In the genomic region with DNA sequence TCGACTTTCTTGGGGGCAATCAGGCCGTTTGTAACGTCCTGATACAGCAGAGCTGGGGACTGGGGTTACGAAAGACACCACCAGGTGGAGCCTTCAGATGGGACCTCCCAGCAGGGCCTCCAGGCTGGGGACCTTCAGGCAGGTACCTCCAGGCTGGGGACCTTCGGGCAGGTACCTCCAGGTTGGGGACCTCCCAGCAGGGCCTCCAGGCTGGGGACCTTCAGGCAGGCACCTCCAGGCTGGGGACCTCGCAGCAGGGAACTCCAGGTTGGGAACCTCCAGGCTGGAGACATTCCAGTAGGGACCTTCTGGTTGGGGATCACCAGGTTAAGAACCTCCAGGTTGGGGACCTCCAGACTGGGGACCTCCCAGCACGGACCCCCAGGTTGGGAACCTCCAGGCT, we compare ENCODE assay signal across 1 cellular context.
TF ChIP-seq lines count a peak whose summit lies in the region.

No MANE protein-coding gene starts in this region.

TF ChIP-seq in WTC11, 78 proteins besides CTCF, POLR2A, EP300 and RAD21 (continued from another document):
- TF ChIP-seq, protein P1, sequence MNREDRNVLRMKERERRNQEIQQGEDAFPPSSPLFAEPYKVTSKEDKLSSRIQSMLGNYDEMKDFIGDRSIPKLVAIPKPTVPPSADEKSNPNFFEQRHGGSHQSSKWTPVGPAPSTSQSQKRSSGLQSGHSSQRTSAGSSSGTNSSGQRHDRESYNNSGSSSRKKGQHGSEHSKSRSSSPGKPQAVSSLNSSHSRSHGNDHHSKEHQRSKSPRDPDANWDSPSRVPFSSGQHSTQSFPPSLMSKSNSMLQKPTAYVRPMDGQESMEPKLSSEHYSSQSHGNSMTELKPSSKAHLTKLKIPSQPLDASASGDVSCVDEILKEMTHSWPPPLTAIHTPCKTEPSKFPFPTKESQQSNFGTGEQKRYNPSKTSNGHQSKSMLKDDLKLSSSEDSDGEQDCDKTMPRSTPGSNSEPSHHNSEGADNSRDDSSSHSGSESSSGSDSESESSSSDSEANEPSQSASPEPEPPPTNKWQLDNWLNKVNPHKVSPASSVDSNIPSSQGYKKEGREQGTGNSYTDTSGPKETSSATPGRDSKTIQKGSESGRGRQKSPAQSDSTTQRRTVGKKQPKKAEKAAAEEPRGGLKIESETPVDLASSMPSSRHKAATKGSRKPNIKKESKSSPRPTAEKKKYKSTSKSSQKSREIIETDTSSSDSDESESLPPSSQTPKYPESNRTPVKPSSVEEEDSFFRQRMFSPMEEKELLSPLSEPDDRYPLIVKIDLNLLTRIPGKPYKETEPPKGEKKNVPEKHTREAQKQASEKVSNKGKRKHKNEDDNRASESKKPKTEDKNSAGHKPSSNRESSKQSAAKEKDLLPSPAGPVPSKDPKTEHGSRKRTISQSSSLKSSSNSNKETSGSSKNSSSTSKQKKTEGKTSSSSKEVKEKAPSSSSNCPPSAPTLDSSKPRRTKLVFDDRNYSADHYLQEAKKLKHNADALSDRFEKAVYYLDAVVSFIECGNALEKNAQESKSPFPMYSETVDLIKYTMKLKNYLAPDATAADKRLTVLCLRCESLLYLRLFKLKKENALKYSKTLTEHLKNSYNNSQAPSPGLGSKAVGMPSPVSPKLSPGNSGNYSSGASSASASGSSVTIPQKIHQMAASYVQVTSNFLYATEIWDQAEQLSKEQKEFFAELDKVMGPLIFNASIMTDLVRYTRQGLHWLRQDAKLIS (CRISPR knock-in tag; IDR thresholded peaks at IDR 0.05; ENCODE audit: borderline replicate concordance), result no peak
- TF ChIP-seq ZNF671 (CRISPR knock-in tag; IDR thresholded peaks at IDR 0.05) (no peak), NR1H2 (CRISPR knock-in tag; IDR thresholded peaks at IDR 0.05) (no peak), FOXJ3 (CRISPR knock-in tag; IDR thresholded peaks at IDR 0.05; ENCODE audit: borderline replicate concordance) (no peak), TCF7 (CRISPR knock-in tag; IDR thresholded peaks at IDR 0.05; ENCODE audit: low read depth) (no peak), NR3C1 (CRISPR knock-in tag; conservative IDR thresholded peaks at IDR 0.05; ENCODE audit: low read depth) (no peak), ZNF416 (CRISPR knock-in tag; IDR thresholded peaks at IDR 0.05) (no peak), RORB (CRISPR knock-in tag; IDR thresholded peaks at IDR 0.05) (no peak), TP53 (CRISPR knock-in tag; IDR thresholded peaks at IDR 0.05) (no peak)
- TF ChIP-seq, protein P2, sequence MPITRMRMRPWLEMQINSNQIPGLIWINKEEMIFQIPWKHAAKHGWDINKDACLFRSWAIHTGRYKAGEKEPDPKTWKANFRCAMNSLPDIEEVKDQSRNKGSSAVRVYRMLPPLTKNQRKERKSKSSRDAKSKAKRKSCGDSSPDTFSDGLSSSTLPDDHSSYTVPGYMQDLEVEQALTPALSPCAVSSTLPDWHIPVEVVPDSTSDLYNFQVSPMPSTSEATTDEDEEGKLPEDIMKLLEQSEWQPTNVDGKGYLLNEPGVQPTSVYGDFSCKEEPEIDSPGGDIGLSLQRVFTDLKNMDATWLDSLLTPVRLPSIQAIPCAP (CRISPR knock-in tag; IDR thresholded peaks at IDR 0.05), result no peak
- TF ChIP-seq, protein P3, sequence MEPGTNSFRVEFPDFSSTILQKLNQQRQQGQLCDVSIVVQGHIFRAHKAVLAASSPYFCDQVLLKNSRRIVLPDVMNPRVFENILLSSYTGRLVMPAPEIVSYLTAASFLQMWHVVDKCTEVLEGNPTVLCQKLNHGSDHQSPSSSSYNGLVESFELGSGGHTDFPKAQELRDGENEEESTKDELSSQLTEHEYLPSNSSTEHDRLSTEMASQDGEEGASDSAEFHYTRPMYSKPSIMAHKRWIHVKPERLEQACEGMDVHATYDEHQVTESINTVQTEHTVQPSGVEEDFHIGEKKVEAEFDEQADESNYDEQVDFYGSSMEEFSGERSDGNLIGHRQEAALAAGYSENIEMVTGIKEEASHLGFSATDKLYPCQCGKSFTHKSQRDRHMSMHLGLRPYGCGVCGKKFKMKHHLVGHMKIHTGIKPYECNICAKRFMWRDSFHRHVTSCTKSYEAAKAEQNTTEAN (CRISPR knock-in tag; IDR thresholded peaks at IDR 0.05), result no peak
- TF ChIP-seq, protein P4, sequence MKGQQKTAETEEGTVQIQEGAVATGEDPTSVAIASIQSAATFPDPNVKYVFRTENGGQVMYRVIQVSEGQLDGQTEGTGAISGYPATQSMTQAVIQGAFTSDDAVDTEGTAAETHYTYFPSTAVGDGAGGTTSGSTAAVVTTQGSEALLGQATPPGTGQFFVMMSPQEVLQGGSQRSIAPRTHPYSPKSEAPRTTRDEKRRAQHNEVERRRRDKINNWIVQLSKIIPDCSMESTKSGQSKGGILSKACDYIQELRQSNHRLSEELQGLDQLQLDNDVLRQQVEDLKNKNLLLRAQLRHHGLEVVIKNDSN (CRISPR knock-in tag; IDR thresholded peaks at IDR 0.05), result no peak
- TF ChIP-seq, protein P5, sequence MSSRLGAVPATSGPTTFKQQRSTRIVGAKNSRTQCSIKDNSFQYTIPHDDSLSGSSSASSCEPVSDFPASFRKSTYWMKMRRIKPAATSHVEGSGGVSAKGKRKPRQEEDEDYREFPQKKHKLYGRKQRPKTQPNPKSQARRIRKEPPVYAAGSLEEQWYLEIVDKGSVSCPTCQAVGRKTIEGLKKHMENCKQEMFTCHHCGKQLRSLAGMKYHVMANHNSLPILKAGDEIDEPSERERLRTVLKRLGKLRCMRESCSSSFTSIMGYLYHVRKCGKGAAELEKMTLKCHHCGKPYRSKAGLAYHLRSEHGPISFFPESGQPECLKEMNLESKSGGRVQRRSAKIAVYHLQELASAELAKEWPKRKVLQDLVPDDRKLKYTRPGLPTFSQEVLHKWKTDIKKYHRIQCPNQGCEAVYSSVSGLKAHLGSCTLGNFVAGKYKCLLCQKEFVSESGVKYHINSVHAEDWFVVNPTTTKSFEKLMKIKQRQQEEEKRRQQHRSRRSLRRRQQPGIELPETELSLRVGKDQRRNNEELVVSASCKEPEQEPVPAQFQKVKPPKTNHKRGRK (CRISPR knock-in tag; IDR thresholded peaks at IDR 0.05; ENCODE audit: borderline replicate concordance), result no peak
- TF ChIP-seq, protein P6, sequence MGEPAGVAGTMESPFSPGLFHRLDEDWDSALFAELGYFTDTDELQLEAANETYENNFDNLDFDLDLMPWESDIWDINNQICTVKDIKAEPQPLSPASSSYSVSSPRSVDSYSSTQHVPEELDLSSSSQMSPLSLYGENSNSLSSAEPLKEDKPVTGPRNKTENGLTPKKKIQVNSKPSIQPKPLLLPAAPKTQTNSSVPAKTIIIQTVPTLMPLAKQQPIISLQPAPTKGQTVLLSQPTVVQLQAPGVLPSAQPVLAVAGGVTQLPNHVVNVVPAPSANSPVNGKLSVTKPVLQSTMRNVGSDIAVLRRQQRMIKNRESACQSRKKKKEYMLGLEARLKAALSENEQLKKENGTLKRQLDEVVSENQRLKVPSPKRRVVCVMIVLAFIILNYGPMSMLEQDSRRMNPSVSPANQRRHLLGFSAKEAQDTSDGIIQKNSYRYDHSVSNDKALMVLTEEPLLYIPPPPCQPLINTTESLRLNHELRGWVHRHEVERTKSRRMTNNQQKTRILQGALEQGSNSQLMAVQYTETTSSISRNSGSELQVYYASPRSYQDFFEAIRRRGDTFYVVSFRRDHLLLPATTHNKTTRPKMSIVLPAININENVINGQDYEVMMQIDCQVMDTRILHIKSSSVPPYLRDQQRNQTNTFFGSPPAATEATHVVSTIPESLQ (CRISPR knock-in tag; IDR thresholded peaks at IDR 0.05), result no peak
